1 cellular context compared by ENCODE assay signal in genomic region chr9:36456480-36457115, GRCh38.
TF ChIP-seq lines count a peak whose summit lies in the region.

No MANE protein-coding gene starts in this region.

TF ChIP-seq in WTC11, 78 proteins besides CTCF, POLR2A, EP300 and RAD21 (continued from another document):
- TF ChIP-seq, protein P1, sequence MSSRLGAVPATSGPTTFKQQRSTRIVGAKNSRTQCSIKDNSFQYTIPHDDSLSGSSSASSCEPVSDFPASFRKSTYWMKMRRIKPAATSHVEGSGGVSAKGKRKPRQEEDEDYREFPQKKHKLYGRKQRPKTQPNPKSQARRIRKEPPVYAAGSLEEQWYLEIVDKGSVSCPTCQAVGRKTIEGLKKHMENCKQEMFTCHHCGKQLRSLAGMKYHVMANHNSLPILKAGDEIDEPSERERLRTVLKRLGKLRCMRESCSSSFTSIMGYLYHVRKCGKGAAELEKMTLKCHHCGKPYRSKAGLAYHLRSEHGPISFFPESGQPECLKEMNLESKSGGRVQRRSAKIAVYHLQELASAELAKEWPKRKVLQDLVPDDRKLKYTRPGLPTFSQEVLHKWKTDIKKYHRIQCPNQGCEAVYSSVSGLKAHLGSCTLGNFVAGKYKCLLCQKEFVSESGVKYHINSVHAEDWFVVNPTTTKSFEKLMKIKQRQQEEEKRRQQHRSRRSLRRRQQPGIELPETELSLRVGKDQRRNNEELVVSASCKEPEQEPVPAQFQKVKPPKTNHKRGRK (CRISPR knock-in tag; IDR thresholded peaks at IDR 0.05; ENCODE audit: borderline replicate concordance) = no peak
- TF ChIP-seq ZNF396 (CRISPR knock-in tag; IDR thresholded peaks at IDR 0.05; ENCODE audit: borderline replicate concordance) (no peak), USF2 (CRISPR knock-in tag; IDR thresholded peaks at IDR 0.05) (no peak), JUN (CRISPR knock-in tag; IDR thresholded peaks at IDR 0.05) (no peak), ESRRA (CRISPR knock-in tag; IDR thresholded peaks at IDR 0.05; ENCODE audit: borderline replicate concordance) (no peak)
